In genomic region chr11:36363361-36364272, GRCh38 we compare ENCODE assay signal across 9 cellular contexts.
DNase-seq lines count a peak whose midpoint lies in the region; ATAC-seq, FAIRE-seq and TF ChIP-seq lines count a peak whose summit lies in the region.
"Had no signal": no experiment of that assay in that cellular context is flagged by ENCODE, and none has a peak within 500 bp of the region (broad histone marks: within the 10 kb centered on the region; RNA-seq: fewer than 3 reads in every experiment).

No MANE protein-coding gene starts in this region.

- peak; percentile 72 for DNase-seq in RCC 7860 (ENCODE audit: low spot score)
- DNase-seq in epithelial cell of esophagus (ENCODE audit: low read depth), result peak; percentile 56
- no peak for DNase-seq in smooth muscle cell (lab: John Stamatoyannopoulos, UW; ENCODE audit: unreplicated experiment)
- DNase-seq in NCI-H82 (lab: John Stamatoyannopoulos, UW), result no peak
- no peak for DNase-seq in suprapubic skin (ENCODE audit: low spot score in 2 of 2)
- DNase-seq: heart right ventricle had no signal

- TF ChIP-seq EP300 in suprapubic skin (IDR thresholded peaks at IDR 0.05), result no peak

- peak overlapping the region; percentile 48 for H2AFZ ChIP-seq in smooth muscle cell (ENCODE audit: low read depth)
- H2AFZ ChIP-seq: parathyroid adenoma had no signal

- no peak overlapping the region for H3K4me3 ChIP-seq in epithelial cell of esophagus (ENCODE audit: low read length)
- H3K4me3 ChIP-seq in smooth muscle cell, result no peak overlapping the region
- H3K4me3 ChIP-seq in suprapubic skin, result no peak overlapping the region
- H3K4me3 ChIP-seq: heart right ventricle had no signal

- TF ChIP-seq CTCF in epithelial cell of esophagus (IDR thresholded peaks at IDR 0.05; ENCODE audit: insufficient read depth, low read depth, low read length, missing control alignments), result no peak
- TF ChIP-seq CTCF in smooth muscle cell (IDR thresholded peaks at IDR 0.05; ENCODE audit: borderline replicate concordance, insufficient read depth, poor library complexity, severe bottlenecking), result no peak
- no peak for TF ChIP-seq CTCF in suprapubic skin (IDR thresholded peaks at IDR 0.05)

- H3K9me3 ChIP-seq in smooth muscle cell (replicated peaks; ENCODE audit: low read depth) (no peaks in the 10 kb centered on the region), suprapubic skin (no peaks in the 10 kb centered on the region)
- H3K9me3 ChIP-seq: heart right ventricle had no signal

- H3K4me2 ChIP-seq in smooth muscle cell, result peak overlapping the region; percentile 78

- no peaks in the 10 kb centered on the region for H3K79me2 ChIP-seq in smooth muscle cell (ENCODE audit: low read depth)
- H3K79me2 ChIP-seq: parathyroid adenoma had no signal

- H3K27ac ChIP-seq in smooth muscle cell (ENCODE audit: low read depth) (peak overlapping the region; percentile 92), suprapubic skin (no peak overlapping the region)
- H3K27ac ChIP-seq: parathyroid adenoma had no signal

- H3K4me1 ChIP-seq in smooth muscle cell (ENCODE audit: low read depth), result peaks cover 35% of the 10 kb centered on the region
- H3K4me1 ChIP-seq in suprapubic skin, result peaks cover 12% of the 10 kb centered on the region
- H3K4me1 ChIP-seq: parathyroid adenoma had no signal

- no peaks in the 10 kb centered on the region for H4K20me1 ChIP-seq in smooth muscle cell (ENCODE audit: low read depth)

- H3K27me3 ChIP-seq in smooth muscle cell (ENCODE audit: low read depth) (no peaks in the 10 kb centered on the region), suprapubic skin (no peaks in the 10 kb centered on the region)

- FAIRE-seq in RCC 7860 (lab: Jason Lieb, UNC), result peak; percentile 77

- 19% methylated on average over 5 of the region's 5 CpGs for WGBS in smooth muscle cell (ENCODE audit: low lambda C conversion rate)
- 62% methylated on average over 5 of the region's 5 CpGs for WGBS in suprapubic skin

- no peak for TF ChIP-seq POLR2A in suprapubic skin (IDR thresholded peaks at IDR 0.05)

- no peaks in the 10 kb centered on the region for H3K36me3 ChIP-seq in smooth muscle cell (ENCODE audit: low read depth)
- H3K36me3 ChIP-seq in suprapubic skin, result no peaks in the 10 kb centered on the region
- H3K36me3 ChIP-seq: heart right ventricle had no signal

- H3K9ac ChIP-seq in smooth muscle cell (ENCODE audit: low read depth), result peak overlapping the region; percentile 20
- H3K9ac ChIP-seq: parathyroid adenoma had no signal

- H3F3A ChIP-seq in smooth muscle cell (ENCODE audit: low read depth), result peaks cover 14% of the 10 kb centered on the region

- ATAC-seq in HG02678 (IDR thresholded peaks at IDR 0.05; ENCODE audit: unreplicated experiment) (peak; percentile 47), HG02981 (IDR thresholded peaks at IDR 0.05; ENCODE audit: unreplicated experiment) (no peak)

Comparison
In these comparisons a context has a peak if more than half of its experiments do, and no peak if none do; other contexts are left out.
1. DNase-seq: peak in RCC 7860 (single experiment) and epithelial cell of esophagus (single experiment); none in smooth muscle cell (single experiment), NCI-H82 (single experiment) and suprapubic skin (0 of 2).